Comparison of ENCODE assay signal across 15 cellular contexts in genomic region chrX:140432328-140433025, GRCh38.
DNase-seq lines count a peak whose midpoint lies in the region; ATAC-seq and TF ChIP-seq lines count a peak whose summit lies in the region.
"Had no signal": no experiment of that assay in that cellular context is flagged by ENCODE, and none has a peak within 500 bp of the region (broad histone marks: within the 10 kb centered on the region; RNA-seq: fewer than 3 reads in every experiment).

No MANE protein-coding gene starts in this region.

- DNase-seq in Right ventricle myocardium superior (peak; percentile 53), right atrium auricular region (ENCODE audit: low spot score) (no peak), globus pallidus (ENCODE audit: low spot score) (peak; percentile 38), nucleus accumbens (lab: John Stamatoyannopoulos, UW) (peak in 46 of 56 donors; percentile 1 to 58 (median 15)), NCI-H146 treated with DMSO at 0.1 percent for 48 hours (lab: John Stamatoyannopoulos, UW; ENCODE audit: unreplicated experiment) (no peak), COLO668 (lab: John Stamatoyannopoulos, UW; ENCODE audit: unreplicated experiment) (no peak), GDM1 (lab: John Stamatoyannopoulos, UW) (no peak)
- DNase-seq: activated B cell treated with CpG ODN at 0.5 μM for 24 hours, NCI-H2029 treated with DMSO at 0.1 percent for 48 hours, NCI-H82, RPMI8226, T-helper 1 cell had no signal

- no peaks in the 10 kb centered on the region for H3K9me3 ChIP-seq in right atrium auricular region
- H3K9me3 ChIP-seq: ovary had no signal

- no peaks in the 10 kb centered on the region for H3K27me3 ChIP-seq in right atrium auricular region
- H3K27me3 ChIP-seq: cardiac muscle cell, ovary had no signal

- no peak overlapping the region for H3K27ac ChIP-seq in right atrium auricular region
- H3K27ac ChIP-seq: cardiac muscle cell, ovary had no signal

- intact Hi-C loops in Right ventricle myocardium superior (cut with DNase I): no loop called here

- no peaks in the 10 kb centered on the region for H3K36me3 ChIP-seq in right atrium auricular region
- H3K36me3 ChIP-seq: cardiac muscle cell, ovary had no signal

- no peak overlapping the region for H3K4me3 ChIP-seq in right atrium auricular region
- H3K4me3 ChIP-seq: cardiac muscle cell, ovary had no signal

- TF ChIP-seq CTCF in right atrium auricular region (IDR thresholded peaks at IDR 0.05): no peak

- peaks cover 0 to 5% of the 10 kb centered on the region in 2 donors for H3K4me1 ChIP-seq in right atrium auricular region

- ATAC-seq in Right ventricle myocardium superior (ENCODE audit: poor library complexity) (peak; percentile 94), HG03469 (IDR thresholded peaks at IDR 0.05; ENCODE audit: unreplicated experiment) (no peak)

Comparison
In these comparisons a context has a peak if more than half of its experiments do, and no peak if none do; other contexts are left out.
1. DNase-seq: peak in Right ventricle myocardium superior (single experiment), globus pallidus (single experiment) and nucleus accumbens (46 of 56); none in right atrium auricular region (single experiment), NCI-H146 treated with DMSO at 0.1 percent for 48 hours (single experiment), COLO668 (single experiment) and GDM1 (single experiment).